ENCODE assay signal across 1 cellular context in the genomic region with DNA sequence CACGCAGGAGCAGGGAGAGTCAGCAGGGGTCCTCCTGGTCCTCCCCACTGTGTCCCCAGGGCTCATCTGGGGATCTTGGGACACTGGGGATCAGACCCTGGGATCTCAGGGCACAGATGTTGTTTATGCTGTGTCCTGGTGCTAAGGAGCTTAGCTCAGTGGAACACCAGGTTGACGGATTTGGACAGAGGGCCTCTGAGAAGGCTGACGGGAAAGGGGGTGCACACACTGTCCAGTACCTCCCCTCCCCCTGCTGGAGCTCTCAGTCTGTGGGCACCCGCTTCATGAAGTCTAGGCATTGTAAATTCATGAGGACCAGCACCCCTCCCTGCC.
TF ChIP-seq lines count a peak whose summit lies in the region.

No MANE protein-coding gene starts in this region.

TF ChIP-seq in IMR-90, 13 proteins besides CTCF, POLR2A, EP300 and RAD21 (continued from another document):
- TF ChIP-seq, protein P1, sequence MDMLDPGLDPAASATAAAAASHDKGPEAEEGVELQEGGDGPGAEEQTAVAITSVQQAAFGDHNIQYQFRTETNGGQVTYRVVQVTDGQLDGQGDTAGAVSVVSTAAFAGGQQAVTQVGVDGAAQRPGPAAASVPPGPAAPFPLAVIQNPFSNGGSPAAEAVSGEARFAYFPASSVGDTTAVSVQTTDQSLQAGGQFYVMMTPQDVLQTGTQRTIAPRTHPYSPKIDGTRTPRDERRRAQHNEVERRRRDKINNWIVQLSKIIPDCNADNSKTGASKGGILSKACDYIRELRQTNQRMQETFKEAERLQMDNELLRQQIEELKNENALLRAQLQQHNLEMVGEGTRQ (IDR thresholded peaks at IDR 0.05; ENCODE audit: low read depth, low read length), result no peak
